Comparison of ENCODE assay signal across 18 cellular contexts in the genomic region with DNA sequence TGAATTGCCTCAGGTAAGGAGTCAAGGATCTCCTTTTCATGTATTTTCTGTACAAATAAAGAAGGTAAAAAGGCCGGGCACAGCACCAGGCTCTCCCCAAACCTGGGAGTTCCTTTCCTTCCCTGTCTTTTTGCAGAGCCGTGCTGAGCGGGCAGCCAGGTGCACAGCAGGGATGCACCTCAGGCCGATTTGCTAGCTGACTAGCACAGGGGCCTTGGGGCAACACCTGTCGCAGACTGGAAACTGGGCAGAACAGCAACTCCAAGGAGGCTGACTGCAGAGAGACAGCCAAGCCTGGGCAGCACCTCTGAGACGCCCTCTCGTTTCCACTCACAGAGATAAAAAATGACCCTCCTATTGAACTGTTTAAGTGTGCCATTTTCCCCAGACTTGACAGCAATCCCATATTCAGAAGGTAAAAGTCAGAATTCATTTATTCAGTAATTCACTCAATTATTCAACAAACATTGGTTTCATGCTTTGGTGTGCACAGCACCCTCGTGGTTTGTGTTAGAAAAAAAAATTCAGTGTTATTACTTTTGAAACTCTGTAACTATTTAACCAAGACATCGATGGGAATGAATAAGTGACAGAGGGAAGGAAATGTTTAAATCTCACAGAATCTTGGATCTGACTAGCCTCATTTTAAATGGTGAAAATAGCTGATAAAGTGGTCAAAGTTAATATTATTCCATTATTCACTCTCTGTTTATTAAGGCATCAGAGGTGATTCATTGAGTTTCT.
"Had no signal": no experiment of that assay in that cellular context is flagged by ENCODE, and none has a peak within 500 bp of the region (broad histone marks: within the 10 kb centered on the region; RNA-seq: fewer than 3 reads in every experiment).

No MANE protein-coding gene starts in this region.

- H3K4me2 ChIP-seq: neural progenitor cell had no signal

- H3K4me3 ChIP-seq: neural progenitor cell, ovary, stomach, uterus had no signal

- H3K36me3 Mint-ChIP-seq: activated naive CD8-positive, alpha-beta T cell treated with anti-CD3 and anti-CD28 coated beads for 36 hours; neural progenitor cell had no signal

- H3K36me3 ChIP-seq: neural progenitor cell, ovary, stomach, uterus had no signal

- H3K9ac ChIP-seq: neural progenitor cell had no signal

- ATAC-seq: activated CD8-positive, alpha-beta T cell treated with anti-CD3 and anti-CD28 coated beads, Interleukin-2, amount 10 ng/mL, durations not matched to agents 7 days and 5 days; activated T-cell treated with anti-CD3 and anti-CD28 coated beads, Interleukin-2, amount 50 U/mL, for 72 hours; effector memory CD8-positive, alpha-beta T cell had no signal

- H3K4me1 ChIP-seq: uterus had no signal

- H3K27ac ChIP-seq: neural progenitor cell, ovary, stomach, uterus had no signal

- DNase-seq: activated CD4-positive, alpha-beta T cell treated with anti-CD3 and anti-CD28 coated beads, Interleukin-2, amount 10 ng/mL, durations not matched to agents 24 days and 14 days; activated CD4-positive, CD25-positive, alpha-beta regulatory T cell; activated CD8-positive, alpha-beta memory T cell treated with anti-CD3 and anti-CD28 coated beads, Interleukin-2, amount 50 U/mL, for 48 hours; activated CD8-positive, alpha-beta T cell treated with anti-CD3 and anti-CD28 coated beads, Interleukin-2, amount 10 ng/mL, durations not matched to agents 7 days and 5 days; activated gamma-delta T cell treated with Interleukin-2 at 50 U/mL for 16 hours; activated naive CD8-positive, alpha-beta T cell treated with anti-CD3 and anti-CD28 coated beads for 36 hours; activated T-cell treated with anti-CD3 and anti-CD28 coated beads, Interleukin-2, amount 50 U/mL, for 72 hours; cerebellar nuclear complex; dermis blood vessel endothelial cell; effector memory CD8-positive, alpha-beta T cell; foreskin melanocyte; midbrain; ovary; stimulated activated CD4-positive, alpha-beta T cell treated with anti-CD3 and anti-CD28 coated beads, Interleukin-1b, Interleukin-23, amount 100 ng/mL, for 48 hours; stomach; uterus had no signal

- H3K4me1 Mint-ChIP-seq: activated CD4-positive, alpha-beta T cell treated with anti-CD3 and anti-CD28 coated beads, Interleukin-2, amount 10 ng/mL, durations not matched to agents 24 days and 14 days; activated naive CD8-positive, alpha-beta T cell treated with anti-CD3 and anti-CD28 coated beads for 36 hours had no signal

- H3K27me3 ChIP-seq: neural progenitor cell, ovary, stomach, uterus had no signal

- H3K27me3 Mint-ChIP-seq: activated naive CD8-positive, alpha-beta T cell treated with anti-CD3 and anti-CD28 coated beads for 36 hours had no signal

- H3K9me3 ChIP-seq: ovary, stomach, uterus had no signal

- H3K27ac Mint-ChIP-seq: activated CD4-positive, alpha-beta T cell treated with anti-CD3 and anti-CD28 coated beads, Interleukin-2, amount 10 ng/mL, durations not matched to agents 24 days and 14 days; activated CD8-positive, alpha-beta T cell treated with anti-CD3 and anti-CD28 coated beads, Interleukin-2, amount 10 ng/mL, durations not matched to agents 7 days and 5 days; activated naive CD8-positive, alpha-beta T cell treated with anti-CD3 and anti-CD28 coated beads for 36 hours; activated T-cell treated with anti-CD3 and anti-CD28 coated beads, Interleukin-2, amount 50 U/mL, for 72 hours; effector memory CD8-positive, alpha-beta T cell had no signal

- FAIRE-seq: TTC549 had no signal

- H3K9me3 Mint-ChIP-seq: activated CD4-positive, alpha-beta T cell treated with anti-CD3 and anti-CD28 coated beads, Interleukin-2, amount 10 ng/mL, durations not matched to agents 24 days and 14 days; activated naive CD8-positive, alpha-beta T cell treated with anti-CD3 and anti-CD28 coated beads for 36 hours; activated T-cell treated with anti-CD3 and anti-CD28 coated beads, Interleukin-2, amount 50 U/mL, for 72 hours; effector memory CD8-positive, alpha-beta T cell; neural progenitor cell had no signal

- H3K4me3 Mint-ChIP-seq: activated CD4-positive, alpha-beta T cell treated with anti-CD3 and anti-CD28 coated beads, Interleukin-2, amount 10 ng/mL, durations not matched to agents 24 days and 14 days; activated CD8-positive, alpha-beta T cell treated with anti-CD3 and anti-CD28 coated beads, Interleukin-2, amount 10 ng/mL, durations not matched to agents 7 days and 5 days; activated naive CD8-positive, alpha-beta T cell treated with anti-CD3 and anti-CD28 coated beads for 36 hours; activated T-cell treated with anti-CD3 and anti-CD28 coated beads, Interleukin-2, amount 50 U/mL, for 72 hours; effector memory CD8-positive, alpha-beta T cell; neural progenitor cell had no signal
